In the genomic region with DNA sequence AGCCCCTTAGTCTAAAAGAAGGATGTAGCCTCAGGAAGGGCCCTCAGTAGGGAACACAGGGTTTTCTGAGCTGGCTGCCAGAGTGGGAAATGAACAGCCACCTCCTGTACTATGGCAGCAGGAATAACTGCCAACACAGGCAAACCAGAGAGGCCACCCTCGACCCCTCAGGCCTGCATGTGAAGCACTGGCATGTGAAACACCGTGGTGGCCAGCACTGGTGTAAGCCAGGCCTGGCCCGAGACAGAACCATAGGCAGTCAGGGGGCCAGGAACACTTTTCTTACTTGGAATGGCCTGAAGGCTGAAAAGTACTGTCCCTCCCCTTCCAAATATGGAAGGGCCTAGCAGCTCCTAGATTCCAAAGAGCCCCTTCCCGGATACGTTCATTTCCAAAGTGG, we compare ENCODE assay signal across 19 cellular contexts. TPM values are rescaled to one million over a fixed set of nuclear protein-coding genes. Genes with fewer than 3 reads are reported as not detected.
DNase-seq lines count a peak whose midpoint lies in the region; ATAC-seq and TF ChIP-seq lines count a peak whose summit lies in the region.
"Had no signal": no experiment of that assay in that cellular context is flagged by ENCODE, and none has a peak within 500 bp of the region (broad histone marks: within the 10 kb centered on the region; RNA-seq: fewer than 3 reads in every experiment).

No MANE protein-coding gene starts in this region.

- H3K36me3 ChIP-seq in neural progenitor cell = no peaks in the 10 kb centered on the region

- no peaks in the 10 kb centered on the region for H3K9me3 Mint-ChIP-seq in neural progenitor cell
- H3K9me3 Mint-ChIP-seq: CD14-positive monocyte had no signal

- ATAC-seq in HG03039 (IDR thresholded peaks at IDR 0.05; ENCODE audit: unreplicated experiment) = no peak
- ATAC-seq: PC-3 had no signal

- DNase-seq in NCI-H82 (lab: John Stamatoyannopoulos, UW) (peak; percentile 64), globus pallidus (ENCODE audit: low spot score) (peak; percentile 47), neural progenitor cell (ENCODE audit: low spot score) (no peak), NCI-H1436 treated with DMSO at 0.1 percent for 48 hours (lab: John Stamatoyannopoulos, UW) (no peak), GM13976 (ENCODE audit: low spot score) (no peak), NCI-H1048 (lab: John Stamatoyannopoulos, UW) (no peak)
- DNase-seq: AML-193, DND-41, GF-D8, GM23248, HCEC 1CT, KBM-7, NCI-H187, NCI-H2107, NCI-H2227 treated with DMSO at 0.1 percent for 48 hours, NCI-H510A treated with DMSO at 0.1 percent for 48 hours, PC-3 had no signal

- H3K4me1 Mint-ChIP-seq in neural progenitor cell = peaks cover 15% of the 10 kb centered on the region

- no peak overlapping the region for H3K27ac ChIP-seq in neural progenitor cell
- H3K27ac ChIP-seq: GM23248 had no signal

- peaks cover 17% of the 10 kb centered on the region for H3K4me1 ChIP-seq in neural progenitor cell

- no peak overlapping the region for H3K9ac ChIP-seq in neural progenitor cell
- H3K9ac ChIP-seq: GM23248 had no signal

- peak overlapping the region; percentile 53 for H2AFZ ChIP-seq in neural progenitor cell (replicated peaks)
- H2AFZ ChIP-seq: GM23248 had no signal

- peaks cover 4% of the 10 kb centered on the region for H3K36me3 Mint-ChIP-seq in neural progenitor cell

- peak overlapping the region; percentile 85 for H3K27ac Mint-ChIP-seq in neural progenitor cell

- no peaks in the 10 kb centered on the region for H4K20me1 ChIP-seq in neural progenitor cell (ENCODE audit: low read depth)

- H3K4me3 ChIP-seq in neural progenitor cell = no peak overlapping the region
- H3K4me3 ChIP-seq: GM23248 had no signal

- in situ Hi-C loops in GM13976 (cut with MboI; ENCODE audit: low sequenced_read_pairs, unreplicated experiment) = no loop called here

- TF ChIP-seq CTCF in neural progenitor cell (IDR thresholded peaks at IDR 0.05) = no peak
- TF ChIP-seq CTCF in GM13976 (IDR thresholded peaks at IDR 0.05; ENCODE audit: borderline replicate concordance, control extremely low read depth, extremely low read depth, insufficient read depth, missing control alignments) = no peak

- H3K27me3 Mint-ChIP-seq in neural progenitor cell (ENCODE audit: insufficient read depth, low read depth) = peaks cover 4% of the 10 kb centered on the region

- H3K4me3 Mint-ChIP-seq in neural progenitor cell = no peak overlapping the region
- H3K4me3 Mint-ChIP-seq: CD14-positive monocyte had no signal

- H3K4me2 ChIP-seq in neural progenitor cell = no peak overlapping the region

- H3K27me3 ChIP-seq in neural progenitor cell = no peaks in the 10 kb centered on the region

- no peaks in the 10 kb centered on the region for H3K9me3 ChIP-seq in neural progenitor cell (ENCODE audit: low read depth)

- no peaks in the 10 kb centered on the region for H3K79me2 ChIP-seq in neural progenitor cell (ENCODE audit: low read depth)

- H3F3A ChIP-seq in neural progenitor cell (ENCODE audit: low read depth) = peaks cover 7% of the 10 kb centered on the region

RNA-seq across cellular contexts. Expression of gene SFXN5, which starts 28.2 kb away (rescaled TPM):
- total RNA-seq in neural progenitor cell (ENCODE audit: low replicate concordance) = 3.4 and 7.3 TPM in 2 replicates

Comparison
In these comparisons a context has a peak if more than half of its experiments do, and no peak if none do; other contexts are left out.
1. DNase-seq: peak in NCI-H82 (single experiment) and globus pallidus (single experiment); none in neural progenitor cell (single experiment), NCI-H1436 treated with DMSO at 0.1 percent for 48 hours (single experiment), GM13976 (single experiment) and NCI-H1048 (single experiment).